In the genomic region with DNA sequence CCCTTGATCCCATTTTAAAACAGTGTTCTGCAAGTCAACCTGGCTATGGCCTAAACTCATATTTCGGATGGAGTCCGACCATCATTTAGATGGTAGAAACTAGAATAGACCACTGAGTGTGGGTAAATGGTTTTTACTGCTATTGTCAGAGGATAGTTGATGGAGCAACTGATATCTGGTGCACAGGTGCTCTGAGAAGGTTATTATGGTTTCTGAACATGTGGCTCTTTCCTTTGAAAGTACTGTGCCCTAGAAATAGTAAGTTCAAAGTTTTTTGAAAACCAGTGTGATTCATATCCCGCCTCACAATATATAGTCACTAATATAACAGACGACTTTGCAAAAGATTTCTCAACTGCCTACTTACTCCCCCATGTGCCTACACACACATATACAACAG, we compare ENCODE assay signal across 15 cellular contexts.
DNase-seq lines count a peak whose midpoint lies in the region; ATAC-seq and TF ChIP-seq lines count a peak whose summit lies in the region.
"Had no signal": no experiment of that assay in that cellular context is flagged by ENCODE, and none has a peak within 500 bp of the region (broad histone marks: within the 10 kb centered on the region; RNA-seq: fewer than 3 reads in every experiment).

No MANE protein-coding gene starts in this region.

- POLR2A ChIA-PET in activated naive CD8-positive, alpha-beta T cell treated with anti-CD3 and anti-CD28 coated beads, Interleukin-2, amount 10 ng/mL, durations not matched to agents 7 days and 5 days (lab: Charles Lee) = interaction anchor here (0.9 to 6.8 kb wide), 3 partner anchors 66 to 195 kb away, joined by 6 to 148 read pairs (median 17); a partner anchor contains a TSS

- peak overlapping the region; percentile 39 for H3K27ac ChIP-seq in CD4-positive, CD25-positive, alpha-beta regulatory T cell (ENCODE audit: insufficient read depth, low read length, poor library complexity, severe bottlenecking)
- H3K27ac ChIP-seq: C4-2B, tibial nerve had no signal

- TF ChIP-seq CTCF in mucosa of descending colon (IDR thresholded peaks at IDR 0.05) = no peak

- peaks cover 33% of the 10 kb centered on the region for H3K4me1 ChIP-seq in CD4-positive, CD25-positive, alpha-beta regulatory T cell (ENCODE audit: control insufficient read depth, insufficient read depth, low read length, poor library complexity, severe bottlenecking)
- peaks cover 19% of the 10 kb centered on the region for H3K4me1 ChIP-seq in mucosa of descending colon (ENCODE audit: low read depth)
- H3K4me1 ChIP-seq: tibial nerve had no signal

- peaks cover 0 to 6% (median 2%) of the 10 kb centered on the region in 7 donors for H3K9me3 Mint-ChIP-seq in CD4-positive, CD25-positive, alpha-beta regulatory T cell
- H3K9me3 Mint-ChIP-seq in activated naive CD8-positive, alpha-beta T cell treated with anti-CD3 and anti-CD28 coated beads, Interleukin-2, amount 10 ng/mL, durations not matched to agents 7 days and 5 days = peaks cover 14% of the 10 kb centered on the region

- H3K27me3 ChIP-seq in CD4-positive, CD25-positive, alpha-beta regulatory T cell (ENCODE audit: control insufficient read depth, insufficient read depth, low read length) = no peaks in the 10 kb centered on the region
- H3K27me3 ChIP-seq: tibial nerve had no signal

- H3K9me3 ChIP-seq in CD4-positive, CD25-positive, alpha-beta regulatory T cell (ENCODE audit: control insufficient read depth in 2 of 2, low read length in 2 of 2) = no peaks in the 10 kb centered on the region
- H3K9me3 ChIP-seq in mucosa of descending colon = no peaks in the 10 kb centered on the region

- peak overlapping the region; percentile 30 for H3K4me3 ChIP-seq in CD4-positive, CD25-positive, alpha-beta regulatory T cell (ENCODE audit: low read depth, low read length)
- no peak overlapping the region for H3K4me3 ChIP-seq in mucosa of descending colon
- H3K4me3 ChIP-seq: K562, tibial nerve had no signal

- H3K4me3 Mint-ChIP-seq in CD4-positive, CD25-positive, alpha-beta regulatory T cell = peak overlapping the region; percentile 17 to 63 (median 46)
- H3K4me3 Mint-ChIP-seq in activated naive CD8-positive, alpha-beta T cell treated with anti-CD3 and anti-CD28 coated beads, Interleukin-2, amount 10 ng/mL, durations not matched to agents 7 days and 5 days = peak overlapping the region; percentile 74
- H3K4me3 Mint-ChIP-seq: brain had no signal

- H3K27ac Mint-ChIP-seq in CD4-positive, CD25-positive, alpha-beta regulatory T cell = peak overlapping the region; percentile 89 to 95 (median 94)
- peak overlapping the region; percentile 97 for H3K27ac Mint-ChIP-seq in activated naive CD8-positive, alpha-beta T cell treated with anti-CD3 and anti-CD28 coated beads, Interleukin-2, amount 10 ng/mL, durations not matched to agents 7 days and 5 days

- no peaks in the 10 kb centered on the region for H3K36me3 Mint-ChIP-seq in CD4-positive, CD25-positive, alpha-beta regulatory T cell
- H3K36me3 Mint-ChIP-seq in activated naive CD8-positive, alpha-beta T cell treated with anti-CD3 and anti-CD28 coated beads, Interleukin-2, amount 10 ng/mL, durations not matched to agents 7 days and 5 days = peaks cover 26% of the 10 kb centered on the region

- intact Hi-C loops in left colon (cut with DNase I, micrococcal nuclease) = no loop called here
- intact Hi-C loops in mucosa of descending colon (cut with DNase I, micrococcal nuclease) = no loop called here

- peaks cover 4% of the 10 kb centered on the region for H3K27me3 Mint-ChIP-seq in CD4-positive, CD25-positive, alpha-beta regulatory T cell
- H3K27me3 Mint-ChIP-seq in activated naive CD8-positive, alpha-beta T cell treated with anti-CD3 and anti-CD28 coated beads, Interleukin-2, amount 10 ng/mL, durations not matched to agents 7 days and 5 days = no peaks in the 10 kb centered on the region
- H3K27me3 Mint-ChIP-seq: brain had no signal

- ATAC-seq in CD4-positive, CD25-positive, alpha-beta regulatory T cell (ENCODE audit: low read depth in 2 of 2) = peak; percentile 79 to 81
- ATAC-seq in GM18502 (IDR thresholded peaks at IDR 0.05; ENCODE audit: poor library complexity, unreplicated experiment) (peak; percentile 69), HG03571 (IDR thresholded peaks at IDR 0.05; ENCODE audit: unreplicated experiment) (no peak), left colon (no peak), mucosa of descending colon (no peak)
- peak; percentile 79 for ATAC-seq in activated naive CD8-positive, alpha-beta T cell treated with anti-CD3 and anti-CD28 coated beads, Interleukin-2, amount 10 ng/mL, durations not matched to agents 7 days and 5 days (ENCODE audit: low read depth)
- ATAC-seq: K562 had no signal

- no peaks in the 10 kb centered on the region for H3K36me3 ChIP-seq in CD4-positive, CD25-positive, alpha-beta regulatory T cell (ENCODE audit: control insufficient read depth, insufficient read depth, low read length)
- H3K36me3 ChIP-seq in mucosa of descending colon (ENCODE audit: low read depth) = no peaks in the 10 kb centered on the region
- H3K36me3 ChIP-seq: tibial nerve had no signal

- DNase-seq in CD4-positive, CD25-positive, alpha-beta regulatory T cell = peak in 2 of 3 donors; percentile 36 to 83
- DNase-seq in HT1080 (ENCODE audit: low read depth) (peak; percentile 7), left colon (no peak), mucosa of descending colon (no peak), NCI-H226 (no peak)
- no peak for DNase-seq in activated naive CD8-positive, alpha-beta T cell treated with anti-CD3 and anti-CD28 coated beads, Interleukin-2, amount 10 ng/mL, durations not matched to agents 7 days and 5 days
- DNase-seq: activated CD4-positive, alpha-beta T cell treated with anti-CD3 and anti-CD28 coated beads for 48 hours; NCI-H2171 treated with DMSO at 0.1 percent for 48 hours; retina had no signal

- peaks cover 23 to 51% (median 38%) of the 10 kb centered on the region in 4 donors for H3K4me1 Mint-ChIP-seq in CD4-positive, CD25-positive, alpha-beta regulatory T cell
- H3K4me1 Mint-ChIP-seq in activated naive CD8-positive, alpha-beta T cell treated with anti-CD3 and anti-CD28 coated beads, Interleukin-2, amount 10 ng/mL, durations not matched to agents 7 days and 5 days = peaks cover 35% of the 10 kb centered on the region

Comparison
In these comparisons a context has a peak if more than half of its experiments do, and no peak if none do; other contexts are left out.
1. ATAC-seq: peak in CD4-positive, CD25-positive, alpha-beta regulatory T cell (2 of 2), GM18502 (single experiment) and activated naive CD8-positive, alpha-beta T cell treated with anti-CD3 and anti-CD28 coated beads, Interleukin-2, amount 10 ng/mL, durations not matched to agents 7 days and 5 days (single experiment); none in HG03571 (single experiment), left colon (single experiment) and mucosa of descending colon (single experiment).
2. DNase-seq: peak in CD4-positive, CD25-positive, alpha-beta regulatory T cell (2 of 3) and HT1080 (single experiment); none in activated naive CD8-positive, alpha-beta T cell treated with anti-CD3 and anti-CD28 coated beads, Interleukin-2, amount 10 ng/mL, durations not matched to agents 7 days and 5 days (single experiment), left colon (0 of 2), mucosa of descending colon (0 of 3) and NCI-H226 (single experiment).